Comparison of ENCODE assay signal across 14 cellular contexts in the genomic region with DNA sequence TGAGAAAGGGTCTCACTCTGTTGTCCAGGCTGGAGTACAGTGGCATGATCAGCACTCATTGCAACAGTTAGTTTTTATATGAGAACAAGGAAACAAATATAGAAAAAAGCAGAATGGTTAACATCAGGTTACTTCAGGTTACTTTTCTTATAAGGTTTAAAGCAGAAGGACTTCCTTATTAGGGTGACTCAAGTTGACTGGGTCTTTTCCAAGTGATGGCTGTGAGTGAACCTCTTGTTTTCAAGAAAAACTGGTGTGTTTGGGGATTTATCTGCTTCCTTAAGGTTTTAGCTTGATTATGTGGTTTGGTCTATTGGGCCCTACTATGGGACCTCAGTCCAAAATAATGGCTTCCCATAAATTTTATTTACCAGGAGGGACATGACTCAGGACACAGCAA.
DNase-seq lines count a peak whose midpoint lies in the region; ATAC-seq, FAIRE-seq and TF ChIP-seq lines count a peak whose summit lies in the region.
"Had no signal": no experiment of that assay in that cellular context is flagged by ENCODE, and none has a peak within 500 bp of the region (broad histone marks: within the 10 kb centered on the region; RNA-seq: fewer than 3 reads in every experiment).

No MANE protein-coding gene starts in this region.

- peak; percentile 83 for DNase-seq in BJ (ENCODE audit: low read depth)
- DNase-seq in MG63: peak; percentile 54
- DNase-seq in dermis blood vessel endothelial cell: peak; percentile 37
- peak in 1 of 3 donors; percentile 32 for DNase-seq in mucosa of descending colon
- no peak for DNase-seq in stimulated activated naive CD4-positive, alpha-beta T cell treated with Interleukin-2 at 50 U/mL for 16 hours (lab: John Stamatoyannopoulos, UW)
- DNase-seq in D721Med (ENCODE audit: insufficient read length, low spot score): no peak
- DNase-seq in cerebellar nuclear complex (lab: John Stamatoyannopoulos, UW): no peak
- DNase-seq: hypothalamus; MM.1S; posterior cingulate gyrus; stimulated activated CD4-positive, alpha-beta T cell treated with anti-CD3 and anti-CD28 coated beads, Interleukin-2, amount 100 ng/mL, for 48 hours; stimulated activated naive CD8-positive, alpha-beta T cell treated with anti-CD3 and anti-CD28 coated beads, Interleukin-15, Interleukin-2, amounts not matched to agents 100 U/mL and 50 U/mL, for 24 hours had no signal

- TF ChIP-seq CTCF in BJ (IDR thresholded peaks at IDR 0.05; ENCODE audit: insufficient read depth, low read depth, low read length) (no peak), mucosa of descending colon (IDR thresholded peaks at IDR 0.05) (no peak), D721Med (IDR thresholded peaks at IDR 0.05; ENCODE audit: insufficient read depth, missing control alignments) (no peak)

- FAIRE-seq in D721Med (lab: Jason Lieb, UNC): no peak

- CTCF ChIA-PET in BJ (lab: Yijun Ruan, JAX): interaction anchor here (0.7 kb wide), 1 partner anchor 99 kb away, joined by 4 read pairs; a partner anchor contains a TSS

- ATAC-seq in mucosa of descending colon: peak; percentile 49
- no peak for ATAC-seq in GM18858 (IDR thresholded peaks at IDR 0.05; ENCODE audit: unreplicated experiment)
- ATAC-seq: stimulated activated naive CD8-positive, alpha-beta T cell treated with anti-CD3 and anti-CD28 coated beads, Interleukin-15, Interleukin-2, amounts not matched to agents 100 U/mL and 50 U/mL, for 24 hours had no signal

- H3K36me3 ChIP-seq in BJ (ENCODE audit: control insufficient read depth, insufficient read depth, low read length): no peaks in the 10 kb centered on the region
- no peaks in the 10 kb centered on the region for H3K36me3 ChIP-seq in MG63
- no peaks in the 10 kb centered on the region for H3K36me3 ChIP-seq in mucosa of descending colon (ENCODE audit: low read depth)
- H3K36me3 ChIP-seq: BLaER1 had no signal

- POLR2A ChIA-PET in BJ (lab: Charles Lee): interaction anchor here (0.7 kb wide), 1 partner anchor 99 kb away, joined by 3 read pairs; a partner anchor contains a TSS

- H3K9me3 ChIP-seq in MG63 (no peaks in the 10 kb centered on the region), mucosa of descending colon (no peaks in the 10 kb centered on the region)

- intact Hi-C loops in mucosa of descending colon (cut with DNase I, micrococcal nuclease): loop anchor here in 1 of 2 donors (5.0 kb wide), 1 partner anchor 98 kb away; a partner anchor contains a TSS

- H3K27me3 ChIP-seq in BJ (ENCODE audit: control insufficient read depth, insufficient read depth, low read length): no peaks in the 10 kb centered on the region
- H3K27me3 ChIP-seq in MG63: no peaks in the 10 kb centered on the region
- H3K27me3 ChIP-seq: BLaER1 had no signal

- peaks cover 8% of the 10 kb centered on the region for H3K4me1 ChIP-seq in mucosa of descending colon (ENCODE audit: low read depth)

- H3K4me3 ChIP-seq in BJ (ENCODE audit: low read depth, low read length) (no peak overlapping the region), MG63 (no peak overlapping the region), mucosa of descending colon (no peak overlapping the region)
- H3K4me3 ChIP-seq: BLaER1 had no signal

Comparison
In these comparisons a context has a peak if more than half of its experiments do, and no peak if none do; other contexts are left out.
1. DNase-seq: peak in BJ (single experiment), MG63 (single experiment) and dermis blood vessel endothelial cell (single experiment); none in stimulated activated naive CD4-positive, alpha-beta T cell treated with Interleukin-2 at 50 U/mL for 16 hours (single experiment), D721Med (single experiment) and cerebellar nuclear complex (0 of 2).